Comparison of ENCODE assay signal across 18 cellular contexts in the genomic region with DNA sequence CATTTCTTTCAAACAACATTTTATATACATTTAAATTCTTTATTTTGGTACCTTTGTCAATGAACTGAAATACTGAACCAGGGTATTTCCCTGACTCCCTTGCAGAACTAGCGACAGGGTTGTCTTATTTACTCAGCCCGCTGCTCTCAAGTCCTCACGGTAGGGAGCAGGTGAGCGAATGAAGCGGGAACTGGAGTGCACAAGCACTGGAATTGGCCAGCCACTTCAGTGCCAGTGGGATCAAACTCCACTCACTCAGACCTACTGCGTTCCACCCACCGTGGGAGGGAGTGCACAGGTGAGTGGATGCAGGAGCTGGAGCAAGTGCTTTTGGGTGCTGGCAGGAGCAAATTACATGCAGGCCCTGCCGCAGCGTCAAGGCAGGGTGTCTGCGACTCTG. TPM values are rescaled to one million over a fixed set of nuclear protein-coding genes. Genes with fewer than 3 reads are reported as not detected.
A peak's percentile ranks its signal among the peaks of the same experiment; 100 is the strongest.
DNase-seq lines count a peak whose midpoint lies in the region; ATAC-seq and TF ChIP-seq lines count a peak whose summit lies in the region.
"Had no signal": no experiment of that assay in that cellular context is flagged by ENCODE, and none has a peak within 500 bp of the region (broad histone marks: within the 10 kb centered on the region; RNA-seq: fewer than 3 reads in every experiment).

No MANE protein-coding gene starts in this region.

- H3K27me3 Mint-ChIP-seq in natural killer cell (ENCODE audit: low read depth in 2 of 2): no peaks in the 10 kb centered on the region

- ATAC-seq in left lung (peak; percentile 74), natural killer cell (no peak), HG03565 (IDR thresholded peaks at IDR 0.05; ENCODE audit: unreplicated experiment) (no peak)

- intact Hi-C loops in left lung (cut with DNase I) (no loop called here), natural killer cell (cut with micrococcal nuclease) (no loop called here)

- no peaks in the 10 kb centered on the region for H3K4me1 ChIP-seq in left lung
- H3K4me1 ChIP-seq: Caco-2 had no signal

- no peak overlapping the region for H3K4me3 ChIP-seq in left lung
- H3K4me3 ChIP-seq: PC-9 had no signal

- H3K9me3 ChIP-seq in left lung: no peaks in the 10 kb centered on the region
- H3K9me3 ChIP-seq: Caco-2 had no signal

- no peaks in the 10 kb centered on the region for H3K9me3 Mint-ChIP-seq in natural killer cell

- no peak overlapping the region for H3K27ac ChIP-seq in left lung
- H3K27ac ChIP-seq: C4-2B, PC-9 had no signal

- H3K4me1 Mint-ChIP-seq in natural killer cell: no peaks in the 10 kb centered on the region

- no peak overlapping the region for H3K4me3 Mint-ChIP-seq in natural killer cell

- DNase-seq in COLO668 (lab: John Stamatoyannopoulos, UW; ENCODE audit: unreplicated experiment) (peak; percentile 43), DMS53 treated with DMSO at 0.1 percent for 48 hours (lab: John Stamatoyannopoulos, UW; ENCODE audit: unreplicated experiment) (peak; percentile 90), NCI-H69 (lab: John Stamatoyannopoulos, UW) (peak; percentile 14), left lung (no peak), natural killer cell (no peak), NCI-H2081 treated with DMSO at 0.1 percent for 48 hours (lab: John Stamatoyannopoulos, UW) (no peak)
- DNase-seq: Caco-2, DMS79, H7, IMR-90, Karpas-422, NCI-H2029, NCI-H526 treated with DMSO at 0.1 percent for 48 hours, PC-9 had no signal

- no peak for TF ChIP-seq CTCF in left lung (IDR thresholded peaks at IDR 0.05)
- TF ChIP-seq CTCF in natural killer cell (IDR thresholded peaks at IDR 0.05): no peak

- no peak overlapping the region for H3K27ac Mint-ChIP-seq in natural killer cell

- H3K27me3 ChIP-seq in left lung: peaks cover 0 to 6% of the 10 kb centered on the region in 2 donors

- H3K36me3 Mint-ChIP-seq in natural killer cell: no peaks in the 10 kb centered on the region

- H3K36me3 ChIP-seq in left lung: no peaks in the 10 kb centered on the region

RNA-seq across cellular contexts. Expression of gene NEUROD6, which starts 28.1 kb away (rescaled TPM):
- total RNA-seq in left lung: not detected
- not detected for total RNA-seq in natural killer cell
- total RNA-seq: A673, Caco-2, H7, HT1080, IMR-90, PC-9 had no signal

Comparison
In these comparisons a context has a peak if more than half of its experiments do, and no peak if none do; other contexts are left out.
1. DNase-seq: peak in COLO668 (single experiment), DMS53 treated with DMSO at 0.1 percent for 48 hours (single experiment) and NCI-H69 (single experiment); none in left lung (0 of 2), natural killer cell (single experiment) and NCI-H2081 treated with DMSO at 0.1 percent for 48 hours (single experiment).